8 cellular contexts compared by ENCODE assay signal in genomic region chr10:29804025-29804852, GRCh38.
DNase-seq lines count a peak whose midpoint lies in the region; ATAC-seq and TF ChIP-seq lines count a peak whose summit lies in the region.

No MANE protein-coding gene starts in this region.

- H3K9me3 ChIP-seq in left ventricle myocardium inferior (replicated peaks) (no peaks in the 10 kb centered on the region), OCI-LY7 (ENCODE audit: low read length) (no peaks in the 10 kb centered on the region)

- H3K4me3 Mint-ChIP-seq in T-helper 2 cell treated with Interferon-gamma antibody and Interleukin-4, amounts not matched to agents 5 μg/mL and 100 μg/mL, for 36 hours = no peak overlapping the region

- no peak overlapping the region for H3K4me2 ChIP-seq in OCI-LY7 (ENCODE audit: low read length)

- ATAC-seq in Right ventricle myocardium inferior (peak; percentile 38), left cardiac atrium (peak; percentile 20 to 84), HG02970 (IDR thresholded peaks at IDR 0.05; ENCODE audit: low FRiP score, unreplicated experiment) (no peak)
- ATAC-seq in stimulated activated naive CD8-positive, alpha-beta T cell treated with anti-CD3 and anti-CD28 coated beads, Interleukin-15, Interleukin-2, amounts not matched to agents 100 U/mL and 50 U/mL, for 24 hours = peak; percentile 59

- no peak overlapping the region for H3K27ac Mint-ChIP-seq in T-helper 2 cell treated with Interferon-gamma antibody and Interleukin-4, amounts not matched to agents 5 μg/mL and 100 μg/mL, for 36 hours

- intact Hi-C loops in Right ventricle myocardium inferior (cut with DNase I) = no loop called here
- intact Hi-C loops in left ventricle myocardium inferior (cut with micrococcal nuclease) = no loop called here
- intact Hi-C loops in left cardiac atrium (cut with DNase I) = no loop called here
- intact Hi-C loops in OCI-LY7 (cut with micrococcal nuclease; ENCODE audit: unreplicated experiment) = no loop called here

- no peaks in the 10 kb centered on the region for H4K20me1 ChIP-seq in OCI-LY7 (ENCODE audit: insufficient read depth, low read length)

- no peaks in the 10 kb centered on the region for H3K36me3 ChIP-seq in left ventricle myocardium inferior
- no peaks in the 10 kb centered on the region for H3K36me3 ChIP-seq in OCI-LY7 (ENCODE audit: insufficient read depth, low read length)

- CTCF ChIA-PET in OCI-LY7 (lab: Charles Lee; ENCODE audit: unreplicated experiment) = no interaction called here

- no peaks in the 10 kb centered on the region for H3K27me3 ChIP-seq in left ventricle myocardium inferior (ENCODE audit: low read depth)

- H3K4me1 Mint-ChIP-seq in T-helper 2 cell treated with Interferon-gamma antibody and Interleukin-4, amounts not matched to agents 5 μg/mL and 100 μg/mL, for 36 hours (ENCODE audit: low read depth) = peaks cover 13% of the 10 kb centered on the region

- H3K9me3 Mint-ChIP-seq in T-helper 2 cell treated with Interferon-gamma antibody and Interleukin-4, amounts not matched to agents 5 μg/mL and 100 μg/mL, for 36 hours = peaks cover 10% of the 10 kb centered on the region

- H3K4me3 ChIP-seq in left ventricle myocardium inferior = no peak overlapping the region
- H3K4me3 ChIP-seq in OCI-LY7 (ENCODE audit: low read depth, low read length, poor library complexity, severe bottlenecking) = no peak overlapping the region

- H3K4me1 ChIP-seq in left ventricle myocardium inferior = peaks cover 23% of the 10 kb centered on the region
- no peaks in the 10 kb centered on the region for H3K4me1 ChIP-seq in OCI-LY7 (ENCODE audit: insufficient read depth, low read length, poor library complexity, severe bottlenecking)

- H3K36me3 Mint-ChIP-seq in T-helper 2 cell treated with Interferon-gamma antibody and Interleukin-4, amounts not matched to agents 5 μg/mL and 100 μg/mL, for 36 hours (ENCODE audit: low read depth) = peaks cover 3% of the 10 kb centered on the region

- H2AFZ ChIP-seq in OCI-LY7 (ENCODE audit: low read length) = no peak overlapping the region

- POLR2A ChIA-PET in OCI-LY7 (lab: Charles Lee) = no interaction called here

- H3K27me3 Mint-ChIP-seq in T-helper 2 cell treated with Interferon-gamma antibody and Interleukin-4, amounts not matched to agents 5 μg/mL and 100 μg/mL, for 36 hours (ENCODE audit: low read depth) = peaks cover 13% of the 10 kb centered on the region

- no peaks in the 10 kb centered on the region for H3K79me2 ChIP-seq in OCI-LY7 (ENCODE audit: insufficient read depth, low read depth, low read length)

- H3K27ac ChIP-seq in left ventricle myocardium inferior (replicated peaks) (no peak overlapping the region), OCI-LY7 (ENCODE audit: low read depth, low read length, poor library complexity, severe bottlenecking) (no peak overlapping the region)

- no peak for TF ChIP-seq CTCF in left ventricle myocardium inferior (IDR thresholded peaks at IDR 0.05; ENCODE audit: borderline replicate concordance)
- TF ChIP-seq CTCF in OCI-LY7 (conservative IDR thresholded peaks at IDR 0.05; ENCODE audit: low read length) = no peak

- no peaks in the 10 kb centered on the region for H3K9me2 ChIP-seq in OCI-LY7 (ENCODE audit: insufficient read depth, low read length)

- BruUV-seq in OCI-LY7 (replicated peaks; lab: Mats Ljungman, UMichigan) = no TSS peak

- DNase-seq in Right ventricle myocardium inferior (ENCODE audit: missing footprints) (no peak), left ventricle myocardium inferior (no peak), SW 1271 (lab: John Stamatoyannopoulos, UW) (peak; percentile 82 to 94), left cardiac atrium (peak; percentile 38), OCI-LY7 (ENCODE audit: low spot score) (no peak)
- DNase-seq in stimulated activated naive CD8-positive, alpha-beta T cell treated with anti-CD3 and anti-CD28 coated beads, Interleukin-15, Interleukin-2, amounts not matched to agents 100 U/mL and 50 U/mL, for 24 hours = peak; percentile 7
- no peak for DNase-seq in T-helper 2 cell treated with Interferon-gamma antibody and Interleukin-4, amounts not matched to agents 5 μg/mL and 100 μg/mL, for 36 hours (ENCODE audit: low spot score)

Comparison
In these comparisons a context has a peak if more than half of its experiments do, and no peak if none do; other contexts are left out.
1. DNase-seq: peak in SW 1271 (2 of 2), left cardiac atrium (single experiment) and stimulated activated naive CD8-positive, alpha-beta T cell treated with anti-CD3 and anti-CD28 coated beads, Interleukin-15, Interleukin-2, amounts not matched to agents 100 U/mL and 50 U/mL, for 24 hours (single experiment); none in Right ventricle myocardium inferior (single experiment), left ventricle myocardium inferior (single experiment), OCI-LY7 (single experiment) and T-helper 2 cell treated with Interferon-gamma antibody and Interleukin-4, amounts not matched to agents 5 μg/mL and 100 μg/mL, for 36 hours (single experiment).